In the genomic region with DNA sequence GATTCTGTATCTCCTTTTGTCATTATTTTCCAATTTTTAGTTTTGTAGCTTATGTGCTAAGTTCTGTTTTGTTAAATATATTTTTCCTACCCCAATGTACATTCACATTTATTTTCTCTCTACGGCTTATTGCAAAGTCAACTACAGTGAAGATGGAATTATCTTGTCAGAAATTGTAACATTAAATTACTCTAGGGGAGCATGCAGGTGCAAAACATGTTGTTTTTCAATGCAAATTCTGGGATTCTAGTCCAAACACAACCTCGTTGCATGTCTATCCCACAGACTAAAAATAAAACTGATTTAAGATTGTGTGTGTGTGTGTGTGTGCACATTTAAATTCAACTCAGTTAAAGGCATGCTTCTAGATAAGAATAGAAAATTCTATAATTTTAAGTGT, we compare ENCODE assay signal across 25 cellular contexts.
"Had no signal": no experiment of that assay in that cellular context is flagged by ENCODE, and none has a peak within 500 bp of the region (broad histone marks: within the 10 kb centered on the region; RNA-seq: fewer than 3 reads in every experiment).

No MANE protein-coding gene starts in this region.

- H3K36me3 ChIP-seq: left ventricle myocardium inferior, ovary, right atrium auricular region, right lobe of liver, tibial nerve, uterus had no signal

- H3K9me3 ChIP-seq: left ventricle myocardium inferior, ovary, right atrium auricular region, right lobe of liver, tibial nerve, uterus had no signal

- H3K27me3 ChIP-seq: ovary, right atrium auricular region, right lobe of liver, tibial nerve, uterus had no signal

- H3K4me1 ChIP-seq: left ventricle myocardium inferior, right atrium auricular region, right lobe of liver, tibial nerve, uterus had no signal

- H3K4me2 ChIP-seq: smooth muscle cell had no signal

- H3K4me3 ChIP-seq: left ventricle myocardium inferior, lung, ovary, right atrium auricular region, right lobe of liver, smooth muscle cell, tibial nerve, uterus had no signal

- ATAC-seq: left colon; natural killer cell; right lobe of liver; stimulated activated memory B cell treated with anti-CD40 and anti-IgM and Interleukin-4, amounts not matched to agents 10 μg/mL and 1 μg/mL and 100 μg/mL, for 72 hours; stimulated activated naive CD8-positive, alpha-beta T cell treated with anti-CD3 and anti-CD28 coated beads, Interleukin-15, amount 100 ng/mL, for 72 hours had no signal

- H3K27ac ChIP-seq: left ventricle myocardium inferior, ovary, right atrium auricular region, right lobe of liver, tibial nerve, uterus had no signal

- DNase-seq: hypothalamus; immature natural killer cell; kidney; left colon; left ventricle myocardium inferior; mesendoderm; naive B cell; natural killer cell; nephron progenitor cell; ovary; right lobe of liver; stimulated activated CD4-positive, alpha-beta T cell treated with anti-CD3 and anti-CD28 coated beads, Interleukin-1b, Interleukin-23, amount 100 ng/mL, for 48 hours; stimulated activated CD4-positive, alpha-beta T cell treated with anti-CD3 and anti-CD28 coated beads, Interleukin-2, amount 100 ng/mL, for 48 hours; stimulated activated CD4-positive, alpha-beta T cell treated with anti-CD3 and anti-CD28 coated beads, Interleukin-4, amount 100 ng/mL, for 4 hours; stimulated activated CD8-positive, alpha-beta memory T cell treated with anti-CD3 and anti-CD28 coated beads, Interleukin-4, amount 100 ng/mL, for 48 hours; stimulated activated naive CD4-positive, alpha-beta T cell treated with Interleukin-2 at 50 U/mL for 16 hours; stimulated activated naive CD8-positive, alpha-beta T cell treated with anti-CD3 and anti-CD28 coated beads, Interleukin-15, amount 100 ng/mL, for 72 hours; substantia nigra; uterus had no signal

- FAIRE-seq: islet of Langerhans, kidney had no signal
